Comparison of ENCODE assay signal across 16 cellular contexts in the genomic region with DNA sequence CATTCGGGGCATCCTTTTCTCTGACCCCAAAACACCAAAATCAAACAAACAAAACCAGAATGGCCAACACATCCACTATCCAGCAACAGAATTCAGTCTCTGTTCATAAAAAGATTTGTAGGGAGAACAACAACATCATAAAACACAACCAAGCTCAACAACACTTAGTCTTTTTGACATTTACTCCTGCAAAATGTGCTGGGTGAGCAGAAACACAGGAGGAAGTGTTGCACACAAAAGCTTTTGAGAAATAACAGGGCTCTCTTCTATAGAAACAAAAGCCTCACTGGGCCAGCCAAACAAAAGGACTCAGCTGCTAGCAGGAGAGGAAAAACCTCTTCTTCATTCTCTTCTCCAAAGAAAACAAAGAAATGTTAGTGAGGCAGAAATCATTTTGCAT.
DNase-seq lines count a peak whose midpoint lies in the region; ATAC-seq and TF ChIP-seq lines count a peak whose summit lies in the region.
"Had no signal": no experiment of that assay in that cellular context is flagged by ENCODE, and none has a peak within 500 bp of the region (broad histone marks: within the 10 kb centered on the region; RNA-seq: fewer than 3 reads in every experiment).

No MANE protein-coding gene starts in this region.

- H3K9me3 Mint-ChIP-seq in brain: no peaks in the 10 kb centered on the region
- H3K9me3 Mint-ChIP-seq: T-helper 1 cell treated with Interleukin-12 subunit alpha and Interleukin-12 subunit beta and Interleukin-4 antibody, amounts not matched to agents 30 μg/mL and 1 μg/mL, for 36 hours had no signal

- no peaks in the 10 kb centered on the region for H3F3A ChIP-seq in smooth muscle cell (ENCODE audit: low read depth)
- no peaks in the 10 kb centered on the region for H3F3A ChIP-seq in PC-9 (ENCODE audit: insufficient read depth, low read depth)

- DNase-seq in NCI-H1417 (lab: John Stamatoyannopoulos, UW) (peak; percentile 31 to 73 (median 54)), iPS-NIHi11 (ENCODE audit: low spot score) (peak; percentile 47), smooth muscle cell (lab: John Stamatoyannopoulos, UW; ENCODE audit: unreplicated experiment) (no peak), PC-9 (no peak)
- no peak for DNase-seq in activated naive CD4-positive, alpha-beta T cell treated with anti-CD3 and anti-CD28 coated beads, Interleukin-2, amount 50 U/mL, for 16 hours
- DNase-seq: activated CD4-positive, alpha-beta T cell treated with anti-CD3 and anti-CD28 coated beads for 4 hours; cortex of kidney; NCI-H1092 treated with DMSO at 0.1 percent for 48 hours; NCI-H524; stimulated activated CD4-positive, alpha-beta T cell treated with anti-CD3 and anti-CD28 coated beads, Interleukin-2, amount 100 ng/mL, for 24 hours; stimulated activated CD8-positive, alpha-beta memory T cell treated with anti-CD3 and anti-CD28 coated beads, Interleukin-4, amount 100 ng/mL, for 48 hours; upper lobe of right lung had no signal

- no peak overlapping the region for H3K27ac ChIP-seq in smooth muscle cell (ENCODE audit: low read depth)
- no peak overlapping the region for H3K27ac ChIP-seq in PC-9
- H3K27ac ChIP-seq: C4-2B, upper lobe of right lung had no signal

- H3K9me3 ChIP-seq in smooth muscle cell (replicated peaks; ENCODE audit: low read depth) (no peaks in the 10 kb centered on the region), PC-9 (ENCODE audit: insufficient read depth, low read depth) (no peaks in the 10 kb centered on the region)
- H3K9me3 ChIP-seq: upper lobe of right lung had no signal

- CTCF ChIA-PET in PC-9 (lab: Charles Lee): no interaction called here

- no peaks in the 10 kb centered on the region for H3K9me2 ChIP-seq in PC-9 (ENCODE audit: insufficient read depth)

- H3K4me3 ChIP-seq in smooth muscle cell (no peak overlapping the region), PC-9 (no peak overlapping the region)
- H3K4me3 ChIP-seq: upper lobe of right lung had no signal

- TF ChIP-seq CTCF in brain (conservative IDR thresholded peaks at IDR 0.05): no peak
- no peak for TF ChIP-seq CTCF in smooth muscle cell (IDR thresholded peaks at IDR 0.05; ENCODE audit: borderline replicate concordance, insufficient read depth, poor library complexity, severe bottlenecking)
- TF ChIP-seq CTCF in PC-9 (conservative IDR thresholded peaks at IDR 0.05): no peak

- peaks cover 33% of the 10 kb centered on the region for H3K4me1 Mint-ChIP-seq in brain

- no peak for ATAC-seq in HG03521 (IDR thresholded peaks at IDR 0.05; ENCODE audit: unreplicated experiment)
- ATAC-seq: upper lobe of right lung had no signal

- peaks cover 4% of the 10 kb centered on the region for H3K27me3 Mint-ChIP-seq in brain

- no TSS peak for BruUV-seq in PC-9 (replicated peaks; lab: Mats Ljungman, UMichigan)

- H3K36me3 ChIP-seq in smooth muscle cell (ENCODE audit: low read depth): no peaks in the 10 kb centered on the region
- H3K36me3 ChIP-seq in PC-9 (ENCODE audit: low read depth): no peaks in the 10 kb centered on the region
- H3K36me3 ChIP-seq: upper lobe of right lung had no signal

- H3K79me2 ChIP-seq in smooth muscle cell (ENCODE audit: low read depth) (no peaks in the 10 kb centered on the region), PC-9 (ENCODE audit: low read depth) (no peaks in the 10 kb centered on the region)

- no peak overlapping the region for H3K9ac ChIP-seq in smooth muscle cell (ENCODE audit: low read depth)

- H3K4me2 ChIP-seq in smooth muscle cell (no peak overlapping the region), PC-9 (no peak overlapping the region)

- H3K4me1 ChIP-seq in smooth muscle cell (ENCODE audit: low read depth) (peaks cover 30% of the 10 kb centered on the region), PC-9 (replicated peaks; ENCODE audit: insufficient read depth) (no peaks in the 10 kb centered on the region)
- H3K4me1 ChIP-seq: upper lobe of right lung had no signal

- 36% methylated on average over 1 of the region's 1 CpG for WGBS in smooth muscle cell (ENCODE audit: low lambda C conversion rate)

- no peaks in the 10 kb centered on the region for H3K27me3 ChIP-seq in smooth muscle cell (ENCODE audit: low read depth)
- H3K27me3 ChIP-seq in PC-9 (ENCODE audit: insufficient read depth, low read depth): no peaks in the 10 kb centered on the region
- H3K27me3 ChIP-seq: upper lobe of right lung had no signal

- no peaks in the 10 kb centered on the region for H3K36me3 Mint-ChIP-seq in brain

- H2AFZ ChIP-seq in smooth muscle cell (ENCODE audit: low read depth): peak overlapping the region; percentile 61
- H2AFZ ChIP-seq in PC-9: no peak overlapping the region

- intact Hi-C loops in PC-9 (cut with micrococcal nuclease; ENCODE audit: unreplicated experiment): no loop called here

- H3K4me3 Mint-ChIP-seq in brain: peak overlapping the region in 3 of 5 experiments; percentile 23 to 59 (median 36)
- H3K4me3 Mint-ChIP-seq: T-helper 1 cell treated with Interleukin-12 subunit alpha and Interleukin-12 subunit beta and Interleukin-4 antibody, amounts not matched to agents 30 μg/mL and 1 μg/mL, for 36 hours had no signal

- peak overlapping the region; percentile 53 to 93 (median 92) for H3K27ac Mint-ChIP-seq in brain
- H3K27ac Mint-ChIP-seq: T-helper 1 cell treated with Interleukin-12 subunit alpha and Interleukin-12 subunit beta and Interleukin-4 antibody, amounts not matched to agents 30 μg/mL and 1 μg/mL, for 36 hours had no signal

- POLR2A ChIA-PET in PC-9 (lab: Charles Lee; ENCODE audit: unreplicated experiment): no interaction called here

- H4K20me1 ChIP-seq in smooth muscle cell (ENCODE audit: low read depth) (no peaks in the 10 kb centered on the region), PC-9 (ENCODE audit: insufficient read depth) (no peaks in the 10 kb centered on the region)

Comparison
In these comparisons a context has a peak if more than half of its experiments do, and no peak if none do; other contexts are left out.
1. DNase-seq: peak in NCI-H1417 (3 of 3) and iPS-NIHi11 (single experiment); none in smooth muscle cell (single experiment), PC-9 (0 of 2) and activated naive CD4-positive, alpha-beta T cell treated with anti-CD3 and anti-CD28 coated beads, Interleukin-2, amount 50 U/mL, for 16 hours (single experiment).